ENCODE assay signal across 9 cellular contexts in the genomic region with DNA sequence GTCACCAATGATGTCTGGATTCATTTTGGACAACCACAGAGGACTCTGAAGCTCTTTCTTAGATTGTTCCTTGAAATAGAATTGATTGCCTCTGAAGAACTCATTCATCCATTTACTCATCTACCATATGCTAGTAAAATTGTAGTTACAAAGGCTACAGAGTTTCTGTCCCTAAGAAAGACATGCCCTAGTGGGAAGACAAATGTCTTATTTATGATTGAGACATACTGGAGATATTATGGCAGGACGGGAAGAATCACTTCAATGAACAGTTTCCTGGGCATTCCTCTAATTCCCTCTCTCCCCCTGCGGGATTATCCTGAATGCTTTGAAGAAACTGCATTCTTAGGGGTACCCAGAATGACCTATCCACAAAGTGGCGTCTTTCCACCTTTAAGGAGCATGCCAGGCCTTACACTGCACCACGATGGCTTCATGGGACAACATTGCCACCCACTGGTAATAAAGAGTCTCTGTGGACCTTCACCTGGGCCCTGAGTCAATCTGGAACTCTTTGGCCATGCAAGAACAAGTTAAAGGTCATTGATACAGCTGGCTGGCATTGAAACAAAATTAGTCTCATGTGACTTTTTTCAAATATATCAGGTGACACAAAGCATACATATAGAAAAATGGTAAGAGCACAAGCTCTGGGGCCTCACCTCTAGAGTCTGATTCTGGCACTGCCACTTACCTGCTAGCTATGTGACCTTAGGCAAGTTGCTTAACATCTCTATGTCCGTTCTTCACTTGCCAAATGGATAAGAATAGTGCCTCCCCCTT. TPM values are rescaled to one million over a fixed set of nuclear protein-coding genes. Genes with fewer than 3 reads are reported as not detected.
A peak's percentile ranks its signal among the peaks of the same experiment; 100 is the strongest.
DNase-seq lines count a peak whose midpoint lies in the region; ATAC-seq and TF ChIP-seq lines count a peak whose summit lies in the region.
"Had no signal": no experiment of that assay in that cellular context is flagged by ENCODE, and none has a peak within 500 bp of the region (broad histone marks: within the 10 kb centered on the region; RNA-seq: fewer than 3 reads in every experiment).

No MANE protein-coding gene starts in this region.

- H3K4me1 ChIP-seq in colonic mucosa, result no peaks in the 10 kb centered on the region
- H3K4me1 ChIP-seq in liver (ENCODE audit: control insufficient read depth in 4 of 4, insufficient read depth in 4 of 4, low read length in 3 of 4), result peaks cover 2 to 18% (median 12%) of the 10 kb centered on the region in 4 donors

- no peaks in the 10 kb centered on the region for H3K27me3 Mint-ChIP-seq in activated CD4-positive, alpha-beta T cell treated with anti-CD3 and anti-CD28 coated beads, Interleukin-2, amount 10 ng/mL, durations not matched to agents 7 days and 5 days

- no peak overlapping the region for H3K4me3 ChIP-seq in colonic mucosa
- no peak overlapping the region for H3K4me3 ChIP-seq in liver (ENCODE audit: low read depth in 1 of 3, low read length in 3 of 3)

- no peak overlapping the region for H3K4me3 Mint-ChIP-seq in activated CD4-positive, alpha-beta T cell treated with anti-CD3 and anti-CD28 coated beads, Interleukin-2, amount 10 ng/mL, durations not matched to agents 7 days and 5 days

- intact Hi-C loops in colonic mucosa (cut with DNase I), result loop anchor here (2.0 to 10.0 kb wide), 2 partner anchors 226 to 266 kb away; no protein-coding TSS in a partner anchor

- peak; percentile 100 for TF ChIP-seq RAD21 in liver (IDR thresholded peaks at IDR 0.05)

- H3K9ac ChIP-seq in colonic mucosa (ENCODE audit: low read depth in 2 of 2, low read length in 2 of 2) (no peak overlapping the region), liver (ENCODE audit: low read depth in 1 of 2, low read length in 2 of 2) (no peak overlapping the region)

- H3K27me3 ChIP-seq in colonic mucosa (no peaks in the 10 kb centered on the region), liver (ENCODE audit: control insufficient read depth in 4 of 4, insufficient read depth in 4 of 4, low read length in 3 of 4) (no peaks in the 10 kb centered on the region)

- TF ChIP-seq CTCF in colonic mucosa (IDR thresholded peaks at IDR 0.05) (peak; percentile 67), liver (IDR thresholded peaks at IDR 0.05; ENCODE audit: low read depth, low read length, missing input control) (peak; percentile 89)

- ATAC-seq in GM19324 (IDR thresholded peaks at IDR 0.05; ENCODE audit: low FRiP score, unreplicated experiment) (peak; percentile 86), HG03280 (IDR thresholded peaks at IDR 0.05; ENCODE audit: unreplicated experiment) (peak; percentile 97)

- 22% methylated on average over 5 of the region's 5 CpGs for WGBS in liver

- H3K27ac Mint-ChIP-seq in activated CD4-positive, alpha-beta T cell treated with anti-CD3 and anti-CD28 coated beads, Interleukin-2, amount 10 ng/mL, durations not matched to agents 7 days and 5 days, result no peak overlapping the region
- H3K27ac Mint-ChIP-seq: IgD-negative memory B cell had no signal

- peaks cover 22% of the 10 kb centered on the region for H3K4me1 Mint-ChIP-seq in activated CD4-positive, alpha-beta T cell treated with anti-CD3 and anti-CD28 coated beads, Interleukin-2, amount 10 ng/mL, durations not matched to agents 7 days and 5 days

- no peaks in the 10 kb centered on the region for H3K36me3 ChIP-seq in colonic mucosa
- H3K36me3 ChIP-seq in liver (ENCODE audit: control insufficient read depth in 4 of 4, insufficient read depth in 3 of 4, low read depth in 1 of 4, low read length in 3 of 4), result no peaks in the 10 kb centered on the region

- H3K9me3 ChIP-seq in colonic mucosa (no peaks in the 10 kb centered on the region), liver (ENCODE audit: control insufficient read depth in 4 of 4, low read length in 3 of 4) (no peaks in the 10 kb centered on the region)

- peaks cover 3% of the 10 kb centered on the region for H3K36me3 Mint-ChIP-seq in activated CD4-positive, alpha-beta T cell treated with anti-CD3 and anti-CD28 coated beads, Interleukin-2, amount 10 ng/mL, durations not matched to agents 7 days and 5 days (ENCODE audit: low read depth)

- POLR2A ChIA-PET in activated CD4-positive, alpha-beta T cell treated with anti-CD3 and anti-CD28 coated beads, Interleukin-2, amount 10 ng/mL, durations not matched to agents 7 days and 5 days (lab: Charles Lee), result interaction anchor here (0.7 kb wide), 1 partner anchor 216 kb away, joined by 3 read pairs; no protein-coding TSS in a partner anchor

- H3K9me3 Mint-ChIP-seq in activated CD4-positive, alpha-beta T cell treated with anti-CD3 and anti-CD28 coated beads, Interleukin-2, amount 10 ng/mL, durations not matched to agents 7 days and 5 days, result peaks cover 3% of the 10 kb centered on the region
- H3K9me3 Mint-ChIP-seq: IgD-negative memory B cell had no signal

- CTCF ChIA-PET in activated CD4-positive, alpha-beta T cell treated with anti-CD3 and anti-CD28 coated beads, Interleukin-2, amount 10 ng/mL, durations not matched to agents 7 days and 5 days (lab: Charles Lee), result interaction anchor here (0.5 to 1.7 kb wide), 9 partner anchors 10 to 268 kb away, joined by 3 to 11 read pairs (median 4); no protein-coding TSS in a partner anchor

- H3K27ac ChIP-seq in colonic mucosa (no peak overlapping the region), liver (ENCODE audit: low read depth in 1 of 2, low read length in 2 of 2) (peak overlapping the region in 1 of 2 donors; percentile 17)

- DNase-seq in CD1c-positive myeloid dendritic cell (ENCODE audit: extremely low spot score) (peak; percentile 80), NCI-H524 (lab: John Stamatoyannopoulos, UW) (peak; percentile 48 to 77), colonic mucosa (peak; percentile 57)
- peak; percentile 75 for DNase-seq in activated CD4-positive, alpha-beta T cell treated with anti-CD3 and anti-CD28 coated beads, Interleukin-2, amount 10 ng/mL, durations not matched to agents 7 days and 5 days
- DNase-seq in stimulated activated CD8-positive, alpha-beta memory T cell treated with anti-CD3 and anti-CD28 coated beads, Interleukin-15, amount 100 ng/mL, for 48 hours (ENCODE audit: low read depth in 2 of 2), result peak; percentile 11 to 28

TF ChIP-seq in liver, 16 proteins besides CTCF, POLR2A, EP300 and RAD21 (continues in another document):
- TF ChIP-seq HNF4A (conservative IDR thresholded peaks at IDR 0.05), result peak; percentile 85 to 91
- peak; percentile 60 for TF ChIP-seq SP1 (IDR thresholded peaks at IDR 0.05)
- peak; percentile 62 for TF ChIP-seq HNF4G (IDR thresholded peaks at IDR 0.05)
- TF ChIP-seq, protein P1, sequence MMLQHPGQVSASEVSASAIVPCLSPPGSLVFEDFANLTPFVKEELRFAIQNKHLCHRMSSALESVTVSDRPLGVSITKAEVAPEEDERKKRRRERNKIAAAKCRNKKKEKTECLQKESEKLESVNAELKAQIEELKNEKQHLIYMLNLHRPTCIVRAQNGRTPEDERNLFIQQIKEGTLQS (IDR thresholded peaks at IDR 0.05), result peak; percentile 64
- TF ChIP-seq, protein P2, sequence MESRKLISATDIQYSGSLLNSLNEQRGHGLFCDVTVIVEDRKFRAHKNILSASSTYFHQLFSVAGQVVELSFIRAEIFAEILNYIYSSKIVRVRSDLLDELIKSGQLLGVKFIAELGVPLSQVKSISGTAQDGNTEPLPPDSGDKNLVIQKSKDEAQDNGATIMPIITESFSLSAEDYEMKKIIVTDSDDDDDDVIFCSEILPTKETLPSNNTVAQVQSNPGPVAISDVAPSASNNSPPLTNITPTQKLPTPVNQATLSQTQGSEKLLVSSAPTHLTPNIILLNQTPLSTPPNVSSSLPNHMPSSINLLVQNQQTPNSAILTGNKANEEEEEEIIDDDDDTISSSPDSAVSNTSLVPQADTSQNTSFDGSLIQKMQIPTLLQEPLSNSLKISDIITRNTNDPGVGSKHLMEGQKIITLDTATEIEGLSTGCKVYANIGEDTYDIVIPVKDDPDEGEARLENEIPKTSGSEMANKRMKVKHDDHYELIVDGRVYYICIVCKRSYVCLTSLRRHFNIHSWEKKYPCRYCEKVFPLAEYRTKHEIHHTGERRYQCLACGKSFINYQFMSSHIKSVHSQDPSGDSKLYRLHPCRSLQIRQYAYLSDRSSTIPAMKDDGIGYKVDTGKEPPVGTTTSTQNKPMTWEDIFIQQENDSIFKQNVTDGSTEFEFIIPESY (IDR thresholded peaks at IDR 0.05), result peak; percentile 11
- TF ChIP-seq NR2F2 (IDR thresholded peaks at IDR 0.05), result peak; percentile 87
- no peak for TF ChIP-seq GABPA (IDR thresholded peaks at IDR 0.05 in 1 of 2, conservative IDR thresholded peaks at IDR 0.05 in 1 of 2)
- TF ChIP-seq, protein P3, sequence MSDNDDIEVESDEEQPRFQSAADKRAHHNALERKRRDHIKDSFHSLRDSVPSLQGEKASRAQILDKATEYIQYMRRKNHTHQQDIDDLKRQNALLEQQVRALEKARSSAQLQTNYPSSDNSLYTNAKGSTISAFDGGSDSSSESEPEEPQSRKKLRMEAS (IDR thresholded peaks at IDR 0.05), result no peak
- peak; percentile 57 for TF ChIP-seq YY1 (IDR thresholded peaks at IDR 0.05)
- TF ChIP-seq, protein P4, sequence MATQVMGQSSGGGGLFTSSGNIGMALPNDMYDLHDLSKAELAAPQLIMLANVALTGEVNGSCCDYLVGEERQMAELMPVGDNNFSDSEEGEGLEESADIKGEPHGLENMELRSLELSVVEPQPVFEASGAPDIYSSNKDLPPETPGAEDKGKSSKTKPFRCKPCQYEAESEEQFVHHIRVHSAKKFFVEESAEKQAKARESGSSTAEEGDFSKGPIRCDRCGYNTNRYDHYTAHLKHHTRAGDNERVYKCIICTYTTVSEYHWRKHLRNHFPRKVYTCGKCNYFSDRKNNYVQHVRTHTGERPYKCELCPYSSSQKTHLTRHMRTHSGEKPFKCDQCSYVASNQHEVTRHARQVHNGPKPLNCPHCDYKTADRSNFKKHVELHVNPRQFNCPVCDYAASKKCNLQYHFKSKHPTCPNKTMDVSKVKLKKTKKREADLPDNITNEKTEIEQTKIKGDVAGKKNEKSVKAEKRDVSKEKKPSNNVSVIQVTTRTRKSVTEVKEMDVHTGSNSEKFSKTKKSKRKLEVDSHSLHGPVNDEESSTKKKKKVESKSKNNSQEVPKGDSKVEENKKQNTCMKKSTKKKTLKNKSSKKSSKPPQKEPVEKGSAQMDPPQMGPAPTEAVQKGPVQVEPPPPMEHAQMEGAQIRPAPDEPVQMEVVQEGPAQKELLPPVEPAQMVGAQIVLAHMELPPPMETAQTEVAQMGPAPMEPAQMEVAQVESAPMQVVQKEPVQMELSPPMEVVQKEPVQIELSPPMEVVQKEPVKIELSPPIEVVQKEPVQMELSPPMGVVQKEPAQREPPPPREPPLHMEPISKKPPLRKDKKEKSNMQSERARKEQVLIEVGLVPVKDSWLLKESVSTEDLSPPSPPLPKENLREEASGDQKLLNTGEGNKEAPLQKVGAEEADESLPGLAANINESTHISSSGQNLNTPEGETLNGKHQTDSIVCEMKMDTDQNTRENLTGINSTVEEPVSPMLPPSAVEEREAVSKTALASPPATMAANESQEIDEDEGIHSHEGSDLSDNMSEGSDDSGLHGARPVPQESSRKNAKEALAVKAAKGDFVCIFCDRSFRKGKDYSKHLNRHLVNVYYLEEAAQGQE (IDR thresholded peaks at IDR 0.05), result no peak
- peak; percentile 75 to 93 for TF ChIP-seq RXRA (IDR thresholded peaks at IDR 0.05)

RNA-seq across cellular contexts. Expression of a gene that starts 32.1 kb away (rescaled TPM):
- total RNA-seq in activated CD4-positive, alpha-beta T cell treated with anti-CD3 and anti-CD28 coated beads, Interleukin-2, amount 10 ng/mL, durations not matched to agents 7 days and 5 days, result 10 to 100 TPM; 10.3 to 11.9 TPM
- total RNA-seq in colonic mucosa (not detected), liver (1 to 10 TPM in 1 of 2 donors, under 1 TPM in 1; 0.37 to 1.0 TPM)
- 1 to 10 TPM; 1.7 to 1.9 TPM for polyA plus RNA-seq in liver

Comparison
In these comparisons a context has a peak if more than half of its experiments do, and no peak if none do; other contexts are left out.
1. DNase-seq: peak in every context shown above with its lines; median percentile 80 in CD1c-positive myeloid dendritic cell; 75 in activated CD4-positive, alpha-beta T cell treated with anti-CD3 and anti-CD28 coated beads, Interleukin-2, amount 10 ng/mL, durations not matched to agents 7 days and 5 days; 62 in NCI-H524; 57 in colonic mucosa; 20 in stimulated activated CD8-positive, alpha-beta memory T cell treated with anti-CD3 and anti-CD28 coated beads, Interleukin-15, amount 100 ng/mL, for 48 hours.
2. RNA of a gene that starts 32.1 kb away (total RNA-seq): 10.3 to 11.9 TPM in activated CD4-positive, alpha-beta T cell treated with anti-CD3 and anti-CD28 coated beads, Interleukin-2, amount 10 ng/mL, durations not matched to agents 7 days and 5 days; 0.37 to 1.0 TPM in liver and not detected in colonic mucosa; every median in the first group is over 4 times any median in the second.